Comparison of ENCODE assay signal across 1 cellular context in genomic region chr12:48176417-48176751, GRCh38.
TF ChIP-seq lines count a peak whose summit lies in the region.

No MANE protein-coding gene starts in this region.

TF ChIP-seq in GM23338, 12 proteins besides CTCF, POLR2A, EP300 and RAD21:
- TF ChIP-seq JUNB (IDR thresholded peaks at IDR 0.05; ENCODE audit: unreplicated experiment) (no peak), ZNF114 (CRISPR knock-in tag; IDR thresholded peaks at IDR 0.05) (no peak), REST (IDR thresholded peaks at IDR 0.05; ENCODE audit: unreplicated experiment) (no peak), EZH2phosphoT487 (IDR thresholded peaks at IDR 0.05; ENCODE audit: unreplicated experiment) (no peak), ZNF462 (CRISPR knock-in tag; IDR thresholded peaks at IDR 0.05) (no peak), POLR2AphosphoS5 (IDR thresholded peaks at IDR 0.05; ENCODE audit: low read depth) (0 out of 2 replicates have a peak, but pooled peaks have one; percentile 42), ZNF331 (CRISPR knock-in tag; IDR thresholded peaks at IDR 0.05; ENCODE audit: low read depth) (no peak), ETS1 (IDR thresholded peaks at IDR 0.05) (no peak)
